In the genomic region with DNA sequence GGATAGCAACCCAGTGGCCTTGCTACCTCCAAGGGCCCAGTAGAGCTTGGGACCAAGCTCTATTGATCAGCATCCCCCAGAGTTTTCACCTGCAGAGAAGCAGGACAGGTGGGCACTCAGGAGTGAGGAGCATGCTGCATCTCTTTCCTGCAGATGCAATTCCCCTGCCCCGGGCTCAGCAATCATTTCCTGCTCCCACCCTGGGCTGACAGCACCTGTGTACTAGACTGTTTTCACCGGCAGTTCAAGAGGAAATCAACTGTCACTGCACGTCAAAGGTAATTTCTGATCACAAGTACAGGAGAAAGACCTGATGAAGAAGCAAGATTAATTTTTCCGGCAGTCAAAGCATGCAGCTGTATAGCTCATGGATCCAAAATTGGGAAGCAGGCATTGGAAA, we compare ENCODE assay signal across 2 cellular contexts.
TF ChIP-seq lines count a peak whose summit lies in the region.

No MANE protein-coding gene starts in this region.

TF ChIP-seq in neural cell, 6 proteins besides CTCF, POLR2A, EP300 and RAD21:
- TF ChIP-seq POLR2AphosphoS5 (IDR thresholded peaks at IDR 0.05): no peak
- no peak for TF ChIP-seq TAF1 (IDR thresholded peaks at IDR 0.05; ENCODE audit: low read depth)
- no peak for TF ChIP-seq MXI1 (conservative IDR thresholded peaks at IDR 0.05; ENCODE audit: poor library complexity, severe bottlenecking)

TF ChIP-seq in GM23338, 12 proteins besides CTCF, POLR2A, EP300 and RAD21:
- no peak for TF ChIP-seq JUNB (IDR thresholded peaks at IDR 0.05; ENCODE audit: unreplicated experiment)
- TF ChIP-seq CREB1 (CRISPR knock-in tag; IDR thresholded peaks at IDR 0.05; ENCODE audit: low read depth): no peak
- TF ChIP-seq NANOG (IDR thresholded peaks at IDR 0.05; ENCODE audit: borderline replicate concordance): no peak
- no peak for TF ChIP-seq POLR2AphosphoS5 (IDR thresholded peaks at IDR 0.05; ENCODE audit: low read depth)
- no peak for TF ChIP-seq ZNF114 (CRISPR knock-in tag; IDR thresholded peaks at IDR 0.05)
- TF ChIP-seq EZH2 (IDR thresholded peaks at IDR 0.05; ENCODE audit: low read depth, unreplicated experiment): no peak
- TF ChIP-seq STAT1 (IDR thresholded peaks at IDR 0.05; ENCODE audit: unreplicated experiment): no peak
- TF ChIP-seq, protein P1, sequence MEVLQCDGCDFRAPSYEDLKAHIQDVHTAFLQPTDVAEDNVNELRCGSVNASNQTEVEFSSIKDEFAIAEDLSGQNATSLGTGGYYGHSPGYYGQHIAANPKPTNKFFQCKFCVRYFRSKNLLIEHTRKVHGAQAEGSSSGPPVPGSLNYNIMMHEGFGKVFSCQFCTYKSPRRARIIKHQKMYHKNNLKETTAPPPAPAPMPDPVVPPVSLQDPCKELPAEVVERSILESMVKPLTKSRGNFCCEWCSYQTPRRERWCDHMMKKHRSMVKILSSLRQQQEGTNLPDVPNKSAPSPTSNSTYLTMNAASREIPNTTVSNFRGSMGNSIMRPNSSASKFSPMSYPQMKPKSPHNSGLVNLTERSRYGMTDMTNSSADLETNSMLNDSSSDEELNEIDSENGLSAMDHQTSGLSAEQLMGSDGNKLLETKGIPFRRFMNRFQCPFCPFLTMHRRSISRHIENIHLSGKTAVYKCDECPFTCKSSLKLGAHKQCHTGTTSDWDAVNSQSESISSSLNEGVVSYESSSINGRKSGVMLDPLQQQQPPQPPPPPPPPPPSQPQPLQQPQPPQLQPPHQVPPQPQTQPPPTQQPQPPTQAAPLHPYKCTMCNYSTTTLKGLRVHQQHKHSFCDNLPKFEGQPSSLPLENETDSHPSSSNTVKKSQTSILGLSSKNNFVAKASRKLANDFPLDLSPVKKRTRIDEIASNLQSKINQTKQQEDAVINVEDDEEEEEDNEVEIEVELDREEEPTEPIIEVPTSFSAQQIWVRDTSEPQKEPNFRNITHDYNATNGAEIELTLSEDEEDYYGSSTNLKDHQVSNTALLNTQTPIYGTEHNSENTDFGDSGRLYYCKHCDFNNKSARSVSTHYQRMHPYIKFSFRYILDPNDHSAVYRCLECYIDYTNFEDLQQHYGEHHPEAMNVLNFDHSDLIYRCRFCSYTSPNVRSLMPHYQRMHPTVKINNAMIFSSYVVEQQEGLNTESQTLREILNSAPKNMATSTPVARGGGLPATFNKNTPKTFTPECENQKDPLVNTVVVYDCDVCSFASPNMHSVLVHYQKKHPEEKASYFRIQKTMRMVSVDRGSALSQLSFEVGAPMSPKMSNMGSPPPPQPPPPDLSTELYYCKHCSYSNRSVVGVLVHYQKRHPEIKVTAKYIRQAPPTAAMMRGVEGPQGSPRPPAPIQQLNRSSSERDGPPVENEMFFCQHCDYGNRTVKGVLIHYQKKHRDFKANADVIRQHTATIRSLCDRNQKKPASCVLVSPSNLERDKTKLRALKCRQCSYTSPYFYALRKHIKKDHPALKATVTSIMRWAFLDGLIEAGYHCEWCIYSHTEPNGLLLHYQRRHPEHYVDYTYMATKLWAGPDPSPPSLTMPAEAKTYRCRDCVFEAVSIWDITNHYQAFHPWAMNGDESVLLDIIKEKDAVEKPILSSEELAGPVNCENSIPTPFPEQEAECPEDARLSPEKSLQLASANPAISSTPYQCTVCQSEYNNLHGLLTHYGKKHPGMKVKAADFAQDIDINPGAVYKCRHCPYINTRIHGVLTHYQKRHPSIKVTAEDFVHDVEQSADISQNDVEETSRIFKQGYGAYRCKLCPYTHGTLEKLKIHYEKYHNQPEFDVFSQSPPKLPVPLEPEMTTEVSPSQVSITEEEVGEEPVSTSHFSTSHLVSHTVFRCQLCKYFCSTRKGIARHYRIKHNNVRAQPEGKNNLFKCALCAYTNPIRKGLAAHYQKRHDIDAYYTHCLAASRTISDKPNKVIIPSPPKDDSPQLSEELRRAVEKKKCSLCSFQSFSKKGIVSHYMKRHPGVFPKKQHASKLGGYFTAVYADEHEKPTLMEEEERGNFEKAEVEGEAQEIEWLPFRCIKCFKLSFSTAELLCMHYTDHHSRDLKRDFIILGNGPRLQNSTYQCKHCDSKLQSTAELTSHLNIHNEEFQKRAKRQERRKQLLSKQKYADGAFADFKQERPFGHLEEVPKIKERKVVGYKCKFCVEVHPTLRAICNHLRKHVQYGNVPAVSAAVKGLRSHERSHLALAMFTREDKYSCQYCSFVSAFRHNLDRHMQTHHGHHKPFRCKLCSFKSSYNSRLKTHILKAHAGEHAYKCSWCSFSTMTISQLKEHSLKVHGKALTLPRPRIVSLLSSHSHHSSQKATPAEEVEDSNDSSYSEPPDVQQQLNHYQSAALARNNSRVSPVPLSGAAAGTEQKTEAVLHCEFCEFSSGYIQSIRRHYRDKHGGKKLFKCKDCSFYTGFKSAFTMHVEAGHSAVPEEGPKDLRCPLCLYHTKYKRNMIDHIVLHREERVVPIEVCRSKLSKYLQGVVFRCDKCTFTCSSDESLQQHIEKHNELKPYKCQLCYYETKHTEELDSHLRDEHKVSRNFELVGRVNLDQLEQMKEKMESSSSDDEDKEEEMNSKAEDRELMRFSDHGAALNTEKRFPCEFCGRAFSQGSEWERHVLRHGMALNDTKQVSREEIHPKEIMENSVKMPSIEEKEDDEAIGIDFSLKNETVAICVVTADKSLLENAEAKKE (CRISPR knock-in tag; IDR thresholded peaks at IDR 0.05): no peak
- TF ChIP-seq, protein P2, sequence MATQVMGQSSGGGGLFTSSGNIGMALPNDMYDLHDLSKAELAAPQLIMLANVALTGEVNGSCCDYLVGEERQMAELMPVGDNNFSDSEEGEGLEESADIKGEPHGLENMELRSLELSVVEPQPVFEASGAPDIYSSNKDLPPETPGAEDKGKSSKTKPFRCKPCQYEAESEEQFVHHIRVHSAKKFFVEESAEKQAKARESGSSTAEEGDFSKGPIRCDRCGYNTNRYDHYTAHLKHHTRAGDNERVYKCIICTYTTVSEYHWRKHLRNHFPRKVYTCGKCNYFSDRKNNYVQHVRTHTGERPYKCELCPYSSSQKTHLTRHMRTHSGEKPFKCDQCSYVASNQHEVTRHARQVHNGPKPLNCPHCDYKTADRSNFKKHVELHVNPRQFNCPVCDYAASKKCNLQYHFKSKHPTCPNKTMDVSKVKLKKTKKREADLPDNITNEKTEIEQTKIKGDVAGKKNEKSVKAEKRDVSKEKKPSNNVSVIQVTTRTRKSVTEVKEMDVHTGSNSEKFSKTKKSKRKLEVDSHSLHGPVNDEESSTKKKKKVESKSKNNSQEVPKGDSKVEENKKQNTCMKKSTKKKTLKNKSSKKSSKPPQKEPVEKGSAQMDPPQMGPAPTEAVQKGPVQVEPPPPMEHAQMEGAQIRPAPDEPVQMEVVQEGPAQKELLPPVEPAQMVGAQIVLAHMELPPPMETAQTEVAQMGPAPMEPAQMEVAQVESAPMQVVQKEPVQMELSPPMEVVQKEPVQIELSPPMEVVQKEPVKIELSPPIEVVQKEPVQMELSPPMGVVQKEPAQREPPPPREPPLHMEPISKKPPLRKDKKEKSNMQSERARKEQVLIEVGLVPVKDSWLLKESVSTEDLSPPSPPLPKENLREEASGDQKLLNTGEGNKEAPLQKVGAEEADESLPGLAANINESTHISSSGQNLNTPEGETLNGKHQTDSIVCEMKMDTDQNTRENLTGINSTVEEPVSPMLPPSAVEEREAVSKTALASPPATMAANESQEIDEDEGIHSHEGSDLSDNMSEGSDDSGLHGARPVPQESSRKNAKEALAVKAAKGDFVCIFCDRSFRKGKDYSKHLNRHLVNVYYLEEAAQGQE (IDR thresholded peaks at IDR 0.05; ENCODE audit: unreplicated experiment): no peak
- TF ChIP-seq EZH2phosphoT487 (IDR thresholded peaks at IDR 0.05; ENCODE audit: unreplicated experiment): no peak
- TF ChIP-seq ZNF331 (CRISPR knock-in tag; IDR thresholded peaks at IDR 0.05; ENCODE audit: low read depth): no peak
- TF ChIP-seq, protein P3, sequence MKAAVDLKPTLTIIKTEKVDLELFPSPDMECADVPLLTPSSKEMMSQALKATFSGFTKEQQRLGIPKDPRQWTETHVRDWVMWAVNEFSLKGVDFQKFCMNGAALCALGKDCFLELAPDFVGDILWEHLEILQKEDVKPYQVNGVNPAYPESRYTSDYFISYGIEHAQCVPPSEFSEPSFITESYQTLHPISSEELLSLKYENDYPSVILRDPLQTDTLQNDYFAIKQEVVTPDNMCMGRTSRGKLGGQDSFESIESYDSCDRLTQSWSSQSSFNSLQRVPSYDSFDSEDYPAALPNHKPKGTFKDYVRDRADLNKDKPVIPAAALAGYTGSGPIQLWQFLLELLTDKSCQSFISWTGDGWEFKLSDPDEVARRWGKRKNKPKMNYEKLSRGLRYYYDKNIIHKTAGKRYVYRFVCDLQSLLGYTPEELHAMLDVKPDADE (IDR thresholded peaks at IDR 0.05): no peak
